In genomic region chr15:89129123-89129815, GRCh38 we compare ENCODE assay signal across 9 cellular contexts. TPM values are rescaled to one million over a fixed set of nuclear protein-coding genes. Genes with fewer than 3 reads are reported as not detected.
A peak's percentile ranks its signal among the peaks of the same experiment; 100 is the strongest.
DNase-seq lines count a peak whose midpoint lies in the region; ATAC-seq and TF ChIP-seq lines count a peak whose summit lies in the region.
"Had no signal": no experiment of that assay in that cellular context is flagged by ENCODE, and none has a peak within 500 bp of the region (broad histone marks: within the 10 kb centered on the region; RNA-seq: fewer than 3 reads in every experiment).

No MANE protein-coding gene starts in this region.

- peak; percentile 62 to 80 for ATAC-seq in naive B cell (ENCODE audit: low read depth in 2 of 2)

- H3K36me3 Mint-ChIP-seq in naive B cell: peaks cover 0 to 22% of the 10 kb centered on the region in 2 donors

- H3K27me3 Mint-ChIP-seq in naive B cell: no peaks in the 10 kb centered on the region
- H3K27me3 Mint-ChIP-seq: activated naive CD4-positive, alpha-beta T cell treated with anti-CD3 and anti-CD28 coated beads, Interleukin-2, amount 50 U/mL, for 24 hours had no signal

- TF ChIP-seq POLR2A in tibial nerve (IDR thresholded peaks at IDR 0.05): no peak

- H3K4me3 ChIP-seq in GM12864 (ENCODE audit: low read depth, low read length) (no peak overlapping the region), tibial nerve (no peak overlapping the region)

- no peaks in the 10 kb centered on the region for H3K27me3 ChIP-seq in tibial nerve

- peak overlapping the region in 1 of 4 donors; percentile 38 for H3K27ac ChIP-seq in tibial nerve

- H3K4me3 Mint-ChIP-seq in naive B cell: no peak overlapping the region
- H3K4me3 Mint-ChIP-seq: activated naive CD4-positive, alpha-beta T cell treated with anti-CD3 and anti-CD28 coated beads, Interleukin-2, amount 50 U/mL, for 24 hours had no signal

- H3K4me1 Mint-ChIP-seq in naive B cell: peaks cover 7 to 15% (median 7%) of the 10 kb centered on the region in 3 donors

- TF ChIP-seq CTCF in GM12864 (IDR thresholded peaks at IDR 0.05; ENCODE audit: low read depth, low read length, missing control alignments) (peak; percentile 82), LNCAP (IDR thresholded peaks at IDR 0.05) (peak; percentile 95), tibial nerve (IDR thresholded peaks at IDR 0.05) (peak; percentile 36 to 56 (median 40))

- H3K9me3 ChIP-seq in tibial nerve: no peaks in the 10 kb centered on the region

- no peak for DNase-seq in GM12864 (ENCODE audit: low read depth)
- DNase-seq in activated CD4-positive, alpha-beta T cell treated with anti-CD3 and anti-CD28 coated beads for 1 hour: peak; percentile 38
- peak; percentile 58 for DNase-seq in ecto neural progenitor cell (ENCODE audit: low spot score)
- DNase-seq in naive B cell: peak; percentile 36
- no peak for DNase-seq in tibial nerve (ENCODE audit: low spot score in 2 of 2)
- DNase-seq in DMS79 treated with DMSO at 0.1 percent for 48 hours (lab: John Stamatoyannopoulos, UW): no peak
- DNase-seq in NCI-H1694 treated with DMSO at 0.1 percent for 48 hours (lab: John Stamatoyannopoulos, UW): no peak

- H3K4me1 ChIP-seq in tibial nerve: peaks cover 0 to 32% (median 10%) of the 10 kb centered on the region in 4 donors

- WGBS in tibial nerve, 2 donors: 61 to 70% methylated on average over 3 of the region's 3 CpGs

- no peak overlapping the region for H3K27ac Mint-ChIP-seq in naive B cell

- H3K9me3 Mint-ChIP-seq in naive B cell: no peaks in the 10 kb centered on the region
- H3K9me3 Mint-ChIP-seq: activated naive CD4-positive, alpha-beta T cell treated with anti-CD3 and anti-CD28 coated beads, Interleukin-2, amount 50 U/mL, for 24 hours had no signal

- peaks cover 0 to 27% (median 0%) of the 10 kb centered on the region in 3 donors for H3K36me3 ChIP-seq in tibial nerve

- no peak for TF ChIP-seq EP300 in tibial nerve (IDR thresholded peaks at IDR 0.05)

RNA-seq across cellular contexts. Expression of gene ABHD2, which starts 41.0 kb away (rescaled TPM):
- polyA plus RNA-seq in naive B cell (ENCODE audit: low read depth in 6 of 6): 10 to 100 TPM in 4 of 6 donors, 1 to 10 TPM in 2; 5.4 to 17.6 (median 12.1) TPM
- 10 to 100 TPM; 29.7 to 48.1 (median 35.9) TPM for total RNA-seq in tibial nerve

Comparison
In these comparisons a context has a peak if more than half of its experiments do, and no peak if none do; other contexts are left out.
1. DNase-seq: peak in activated CD4-positive, alpha-beta T cell treated with anti-CD3 and anti-CD28 coated beads for 1 hour (single experiment), ecto neural progenitor cell (single experiment) and naive B cell (single experiment); none in GM12864 (single experiment), tibial nerve (0 of 2), DMS79 treated with DMSO at 0.1 percent for 48 hours (single experiment) and NCI-H1694 treated with DMSO at 0.1 percent for 48 hours (single experiment).
2. CTCF ChIP-seq: peak in every context shown above with its lines; median percentile 95 in LNCAP; 82 in GM12864; 40 in tibial nerve.